ENCODE assay signal across 1 cellular context in the genomic region with DNA sequence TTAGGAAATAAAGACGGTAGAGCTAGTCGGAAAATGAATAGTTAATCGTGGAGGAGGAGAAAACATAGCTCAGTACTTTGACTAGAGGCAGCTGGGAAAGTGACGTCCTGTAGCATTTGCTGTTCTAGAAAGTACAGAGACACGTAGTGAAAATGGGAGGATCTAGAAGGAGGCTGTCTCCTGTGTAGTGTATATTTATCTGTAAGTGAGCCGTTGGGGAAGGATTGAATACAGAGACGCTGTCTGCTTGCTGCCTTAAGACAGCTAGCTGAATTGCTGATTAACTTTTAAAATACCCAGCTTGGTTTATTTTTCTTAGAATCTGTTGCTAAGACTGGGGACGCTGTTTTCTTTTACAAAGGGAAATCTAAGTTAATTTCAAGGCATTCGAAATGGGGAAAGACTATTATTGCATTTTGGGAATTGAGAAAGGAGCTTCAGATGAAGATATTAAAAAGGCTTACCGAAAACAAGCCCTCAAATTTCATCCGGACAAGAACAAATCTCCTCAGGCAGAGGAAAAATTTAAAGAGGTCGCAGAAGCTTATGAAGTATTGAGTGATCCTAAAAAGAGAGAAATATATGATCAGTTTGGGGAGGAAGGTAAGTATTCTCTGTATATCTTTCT.
TF ChIP-seq lines count a peak whose summit lies in the region.

DNAJB4 (plus strand) TSS at position 221 of the 628 bp plus-strand sequence; CDS start at position 393, 172 bp downstream.

TF ChIP-seq in HepG2, 621 proteins besides CTCF, POLR2A, EP300 and RAD21 (continued from another document and continues in another):
- TF ChIP-seq NR2F1 (CRISPR knock-in tag; IDR thresholded peaks at IDR 0.05) (no peak), HOXA3 (CRISPR knock-in tag; IDR thresholded peaks at IDR 0.05) (no peak), JUN (CRISPR knock-in tag; IDR thresholded peaks at IDR 0.05) (no peak), FOXO4 (CRISPR knock-in tag; conservative IDR thresholded peaks at IDR 0.05) (no peak), ZNF160 (CRISPR knock-in tag; IDR thresholded peaks at IDR 0.05) (no peak), ZNF329 (CRISPR knock-in tag; IDR thresholded peaks at IDR 0.05; ENCODE audit: low read depth) (no peak), ZNF317 (CRISPR knock-in tag; IDR thresholded peaks at IDR 0.05) (no peak), NCOA1 (CRISPR knock-in tag; IDR thresholded peaks at IDR 0.05) (no peak), SP2 (CRISPR knock-in tag; IDR thresholded peaks at IDR 0.05) (no peak), SP4 (CRISPR knock-in tag; IDR thresholded peaks at IDR 0.05) (no peak), ZNF557 (CRISPR knock-in tag; IDR thresholded peaks at IDR 0.05) (no peak), THAP11 (CRISPR knock-in tag; IDR thresholded peaks at IDR 0.05) (peak; percentile 41), ZKSCAN8 (CRISPR knock-in tag; IDR thresholded peaks at IDR 0.05; ENCODE audit: borderline replicate concordance) (no peak), THRA (CRISPR knock-in tag; IDR thresholded peaks at IDR 0.05; ENCODE audit: borderline replicate concordance) (no peak), ZNF660 (CRISPR knock-in tag; IDR thresholded peaks at IDR 0.05; ENCODE audit: borderline replicate concordance, low read depth) (no peak), TCF7 (IDR thresholded peaks at IDR 0.05; ENCODE audit: low read depth) (no peak), MED1 (CRISPR knock-in tag; IDR thresholded peaks at IDR 0.05) (peak; percentile 45; the same call in 1 of the 2 replicates), GTF2F1 (IDR thresholded peaks at IDR 0.05; ENCODE audit: low read length) (no peak), GFI1 (CRISPR knock-in tag; IDR thresholded peaks at IDR 0.05; ENCODE audit: borderline replicate concordance) (peak; percentile 23; the same call in 1 of the 2 replicates), MATR3 (CRISPR knock-in tag; IDR thresholded peaks at IDR 0.05) (no peak), MLX (CRISPR knock-in tag; IDR thresholded peaks at IDR 0.05) (no peak), KMT2B (CRISPR knock-in tag; IDR thresholded peaks at IDR 0.05) (peak; percentile 58; the same call in 1 of the 2 replicates), ZNF501 (CRISPR knock-in tag; IDR thresholded peaks at IDR 0.05) (no peak), FOXK1 (CRISPR knock-in tag; IDR thresholded peaks at IDR 0.05; ENCODE audit: borderline replicate concordance, low read depth) (no peak), HNRNPLL (IDR thresholded peaks at IDR 0.05; ENCODE audit: low read depth, low read length, poor library complexity, severe bottlenecking) (no peak), ZNF552 (CRISPR knock-in tag; IDR thresholded peaks at IDR 0.05; ENCODE audit: borderline replicate concordance) (no peak), EEA1 (CRISPR knock-in tag; IDR thresholded peaks at IDR 0.05; ENCODE audit: borderline replicate concordance) (no peak), ZMYM3 (CRISPR knock-in tag; IDR thresholded peaks at IDR 0.05) (no peak), ZNF432 (CRISPR knock-in tag; IDR thresholded peaks at IDR 0.05; ENCODE audit: borderline replicate concordance) (no peak), PRPF4 (IDR thresholded peaks at IDR 0.05; ENCODE audit: low read depth, low read length, poor library complexity, severe bottlenecking) (no peak), SMAD1 (CRISPR knock-in tag; IDR thresholded peaks at IDR 0.05; ENCODE audit: borderline replicate concordance, low read depth) (no peak), HOMEZ (CRISPR knock-in tag; IDR thresholded peaks at IDR 0.05; ENCODE audit: low read depth) (peak; percentile 42; the same call in 1 of the 2 replicates), SIN3A (IDR thresholded peaks at IDR 0.05; ENCODE audit: borderline replicate concordance, low read depth, low read length) (peak; percentile 66; the same call in 1 of the 2 replicates), ISX (CRISPR knock-in tag; conservative IDR thresholded peaks at IDR 0.05) (no peak), PHF20 (CRISPR knock-in tag; IDR thresholded peaks at IDR 0.05) (no peak), SYNCRIP (IDR thresholded peaks at IDR 0.05; ENCODE audit: insufficient read depth, low read depth, low read length) (no peak), KDM5A (IDR thresholded peaks at IDR 0.05; ENCODE audit: borderline replicate concordance, low read length) (no peak; the same call in 1 of the 2 replicates), ZNF24 (IDR thresholded peaks at IDR 0.05) (no peak), NFIC (IDR thresholded peaks at IDR 0.05; ENCODE audit: low read length) (no peak), NBN (conservative IDR thresholded peaks at IDR 0.05) (no peak), SMARCE1 (IDR thresholded peaks at IDR 0.05; ENCODE audit: borderline replicate concordance) (no peak), ZBTB2 (CRISPR knock-in tag; IDR thresholded peaks at IDR 0.05; ENCODE audit: low read depth) (no peak)
- TF ChIP-seq, protein P1, sequence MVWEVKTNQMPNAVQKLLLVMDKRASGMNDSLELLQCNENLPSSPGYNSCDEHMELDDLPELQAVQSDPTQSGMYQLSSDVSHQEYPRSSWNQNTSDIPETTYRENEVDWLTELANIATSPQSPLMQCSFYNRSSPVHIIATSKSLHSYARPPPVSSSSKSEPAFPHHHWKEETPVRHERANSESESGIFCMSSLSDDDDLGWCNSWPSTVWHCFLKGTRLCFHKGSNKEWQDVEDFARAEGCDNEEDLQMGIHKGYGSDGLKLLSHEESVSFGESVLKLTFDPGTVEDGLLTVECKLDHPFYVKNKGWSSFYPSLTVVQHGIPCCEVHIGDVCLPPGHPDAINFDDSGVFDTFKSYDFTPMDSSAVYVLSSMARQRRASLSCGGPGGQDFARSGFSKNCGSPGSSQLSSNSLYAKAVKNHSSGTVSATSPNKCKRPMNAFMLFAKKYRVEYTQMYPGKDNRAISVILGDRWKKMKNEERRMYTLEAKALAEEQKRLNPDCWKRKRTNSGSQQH (CRISPR knock-in tag; IDR thresholded peaks at IDR 0.05; ENCODE audit: low read depth), result peak; percentile 35; the same call in 1 of the 2 replicates
- TF ChIP-seq, protein P2, sequence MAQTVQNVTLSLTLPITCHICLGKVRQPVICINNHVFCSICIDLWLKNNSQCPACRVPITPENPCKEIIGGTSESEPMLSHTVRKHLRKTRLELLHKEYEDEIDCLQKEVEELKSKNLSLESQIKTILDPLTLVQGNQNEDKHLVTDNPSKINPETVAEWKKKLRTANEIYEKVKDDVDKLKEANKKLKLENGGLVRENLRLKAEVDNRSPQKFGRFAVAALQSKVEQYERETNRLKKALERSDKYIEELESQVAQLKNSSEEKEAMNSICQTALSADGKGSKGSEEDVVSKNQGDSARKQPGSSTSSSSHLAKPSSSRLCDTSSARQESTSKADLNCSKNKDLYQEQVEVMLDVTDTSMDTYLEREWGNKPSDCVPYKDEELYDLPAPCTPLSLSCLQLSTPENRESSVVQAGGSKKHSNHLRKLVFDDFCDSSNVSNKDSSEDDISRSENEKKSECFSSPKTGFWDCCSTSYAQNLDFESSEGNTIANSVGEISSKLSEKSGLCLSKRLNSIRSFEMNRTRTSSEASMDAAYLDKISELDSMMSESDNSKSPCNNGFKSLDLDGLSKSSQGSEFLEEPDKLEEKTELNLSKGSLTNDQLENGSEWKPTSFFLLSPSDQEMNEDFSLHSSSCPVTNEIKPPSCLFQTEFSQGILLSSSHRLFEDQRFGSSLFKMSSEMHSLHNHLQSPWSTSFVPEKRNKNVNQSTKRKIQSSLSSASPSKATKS (CRISPR knock-in tag; IDR thresholded peaks at IDR 0.05), result no peak
- TF ChIP-seq, protein P3, sequence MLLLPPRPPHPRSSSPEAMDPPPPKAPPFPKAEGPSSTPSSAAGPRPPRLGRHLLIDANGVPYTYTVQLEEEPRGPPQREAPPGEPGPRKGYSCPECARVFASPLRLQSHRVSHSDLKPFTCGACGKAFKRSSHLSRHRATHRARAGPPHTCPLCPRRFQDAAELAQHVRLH (CRISPR knock-in tag; IDR thresholded peaks at IDR 0.05; ENCODE audit: borderline replicate concordance, low read depth), result no peak
- TF ChIP-seq, protein P4, sequence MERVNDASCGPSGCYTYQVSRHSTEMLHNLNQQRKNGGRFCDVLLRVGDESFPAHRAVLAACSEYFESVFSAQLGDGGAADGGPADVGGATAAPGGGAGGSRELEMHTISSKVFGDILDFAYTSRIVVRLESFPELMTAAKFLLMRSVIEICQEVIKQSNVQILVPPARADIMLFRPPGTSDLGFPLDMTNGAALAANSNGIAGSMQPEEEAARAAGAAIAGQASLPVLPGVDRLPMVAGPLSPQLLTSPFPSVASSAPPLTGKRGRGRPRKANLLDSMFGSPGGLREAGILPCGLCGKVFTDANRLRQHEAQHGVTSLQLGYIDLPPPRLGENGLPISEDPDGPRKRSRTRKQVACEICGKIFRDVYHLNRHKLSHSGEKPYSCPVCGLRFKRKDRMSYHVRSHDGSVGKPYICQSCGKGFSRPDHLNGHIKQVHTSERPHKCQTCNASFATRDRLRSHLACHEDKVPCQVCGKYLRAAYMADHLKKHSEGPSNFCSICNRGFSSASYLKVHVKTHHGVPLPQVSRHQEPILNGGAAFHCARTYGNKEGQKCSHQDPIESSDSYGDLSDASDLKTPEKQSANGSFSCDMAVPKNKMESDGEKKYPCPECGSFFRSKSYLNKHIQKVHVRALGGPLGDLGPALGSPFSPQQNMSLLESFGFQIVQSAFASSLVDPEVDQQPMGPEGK (CRISPR knock-in tag; IDR thresholded peaks at IDR 0.05), result no peak
- TF ChIP-seq, protein P5, sequence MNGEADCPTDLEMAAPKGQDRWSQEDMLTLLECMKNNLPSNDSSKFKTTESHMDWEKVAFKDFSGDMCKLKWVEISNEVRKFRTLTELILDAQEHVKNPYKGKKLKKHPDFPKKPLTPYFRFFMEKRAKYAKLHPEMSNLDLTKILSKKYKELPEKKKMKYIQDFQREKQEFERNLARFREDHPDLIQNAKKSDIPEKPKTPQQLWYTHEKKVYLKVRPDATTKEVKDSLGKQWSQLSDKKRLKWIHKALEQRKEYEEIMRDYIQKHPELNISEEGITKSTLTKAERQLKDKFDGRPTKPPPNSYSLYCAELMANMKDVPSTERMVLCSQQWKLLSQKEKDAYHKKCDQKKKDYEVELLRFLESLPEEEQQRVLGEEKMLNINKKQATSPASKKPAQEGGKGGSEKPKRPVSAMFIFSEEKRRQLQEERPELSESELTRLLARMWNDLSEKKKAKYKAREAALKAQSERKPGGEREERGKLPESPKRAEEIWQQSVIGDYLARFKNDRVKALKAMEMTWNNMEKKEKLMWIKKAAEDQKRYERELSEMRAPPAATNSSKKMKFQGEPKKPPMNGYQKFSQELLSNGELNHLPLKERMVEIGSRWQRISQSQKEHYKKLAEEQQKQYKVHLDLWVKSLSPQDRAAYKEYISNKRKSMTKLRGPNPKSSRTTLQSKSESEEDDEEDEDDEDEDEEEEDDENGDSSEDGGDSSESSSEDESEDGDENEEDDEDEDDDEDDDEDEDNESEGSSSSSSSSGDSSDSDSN (CRISPR knock-in tag; IDR thresholded peaks at IDR 0.05), result no peak
- TF ChIP-seq, protein P6, sequence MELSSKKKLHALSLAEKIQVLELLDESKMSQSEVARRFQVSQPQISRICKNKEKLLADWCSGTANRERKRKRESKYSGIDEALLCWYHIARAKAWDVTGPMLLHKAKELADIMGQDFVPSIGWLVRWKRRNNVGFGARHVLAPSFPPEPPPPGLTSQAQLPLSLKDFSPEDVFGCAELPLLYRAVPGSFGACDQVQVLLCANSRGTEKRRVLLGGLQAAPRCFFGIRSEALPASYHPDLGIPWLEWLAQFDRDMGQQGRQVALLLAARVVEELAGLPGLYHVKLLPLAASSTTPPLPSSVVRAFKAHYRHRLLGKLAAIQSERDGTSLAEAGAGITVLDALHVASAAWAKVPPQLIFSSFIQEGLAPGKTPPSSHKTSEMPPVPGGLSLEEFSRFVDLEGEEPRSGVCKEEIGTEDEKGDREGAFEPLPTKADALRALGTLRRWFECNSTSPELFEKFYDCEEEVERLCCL (CRISPR knock-in tag; IDR thresholded peaks at IDR 0.05; ENCODE audit: borderline replicate concordance), result no peak
